Comparison of ENCODE assay signal across 15 cellular contexts in genomic region chr7:79217976-79218626, GRCh38.
DNase-seq lines count a peak whose midpoint lies in the region; ATAC-seq and TF ChIP-seq lines count a peak whose summit lies in the region.
"Had no signal": no experiment of that assay in that cellular context is flagged by ENCODE, and none has a peak within 500 bp of the region (broad histone marks: within the 10 kb centered on the region; RNA-seq: fewer than 3 reads in every experiment).

No MANE protein-coding gene starts in this region.

- intact Hi-C loops in left colon (cut with DNase I, micrococcal nuclease) = no loop called here

- H3K27ac Mint-ChIP-seq in activated T-helper 17 cell treated with anti-CD3 and anti-CD28 coated beads, Interleukin-2, amount 50 U/mL, for 72 hours = no peak overlapping the region
- H3K27ac Mint-ChIP-seq: B cell; CD8-positive, alpha-beta T cell; H9 had no signal

- no peaks in the 10 kb centered on the region for H3K36me3 Mint-ChIP-seq in activated T-helper 17 cell treated with anti-CD3 and anti-CD28 coated beads, Interleukin-2, amount 50 U/mL, for 72 hours (ENCODE audit: low read depth)
- H3K36me3 Mint-ChIP-seq: CD8-positive, alpha-beta T cell had no signal

- in situ Hi-C loops in G401 (cut with HindIII; ENCODE audit: low sequenced_read_pairs) = no loop called here

- no peaks in the 10 kb centered on the region for H3K9me3 Mint-ChIP-seq in activated T-helper 17 cell treated with anti-CD3 and anti-CD28 coated beads, Interleukin-2, amount 50 U/mL, for 72 hours
- H3K9me3 Mint-ChIP-seq: CD8-positive, alpha-beta T cell; H9 had no signal

- no peaks in the 10 kb centered on the region for H3K27me3 ChIP-seq in foreskin keratinocyte
- no peaks in the 10 kb centered on the region for H3K27me3 ChIP-seq in MG63
- H3K27me3 ChIP-seq: BLaER1 treated with 17β-estradiol and CSF1 and Interleukin-3, amounts not matched to agents 10 nM and 100 nM had no signal

- H3K36me3 ChIP-seq in MG63 = no peaks in the 10 kb centered on the region
- H3K36me3 ChIP-seq: BLaER1 treated with 17β-estradiol and CSF1 and Interleukin-3, amounts not matched to agents 10 nM and 100 nM had no signal

- no peaks in the 10 kb centered on the region for H3K4me1 Mint-ChIP-seq in activated T-helper 17 cell treated with anti-CD3 and anti-CD28 coated beads, Interleukin-2, amount 50 U/mL, for 72 hours
- H3K4me1 Mint-ChIP-seq: B cell had no signal

- H3K4me3 Mint-ChIP-seq in activated T-helper 17 cell treated with anti-CD3 and anti-CD28 coated beads, Interleukin-2, amount 50 U/mL, for 72 hours = no peak overlapping the region
- H3K4me3 Mint-ChIP-seq: B cell; CD8-positive, alpha-beta T cell; H9 had no signal

- H3K27ac ChIP-seq in foreskin keratinocyte = no peak overlapping the region
- H3K27ac ChIP-seq: BLaER1 treated with 17β-estradiol and CSF1 and Interleukin-3, amounts not matched to agents 10 nM and 100 nM had no signal

- no peaks in the 10 kb centered on the region for H3K9me3 ChIP-seq in MG63
- H3K9me3 ChIP-seq: BLaER1 treated with 17β-estradiol and CSF1 and Interleukin-3, amounts not matched to agents 10 nM and 100 nM had no signal

- peaks cover 9% of the 10 kb centered on the region for H3K4me1 ChIP-seq in foreskin keratinocyte
- H3K4me1 ChIP-seq: BLaER1 treated with 17β-estradiol and CSF1 and Interleukin-3, amounts not matched to agents 10 nM and 100 nM had no signal

- ATAC-seq in left colon (peak; percentile 60), foreskin keratinocyte (no peak)
- no peak for ATAC-seq in activated T-helper 17 cell treated with anti-CD3 and anti-CD28 coated beads, Interleukin-2, amount 50 U/mL, for 72 hours (replicated peaks)
- ATAC-seq: CD8-positive, alpha-beta T cell; GM12878 had no signal

- DNase-seq in G401 (ENCODE audit: low spot score) (peak; percentile 46), cerebellar cortex (ENCODE audit: low spot score) (peak; percentile 42), left colon (no peak), foreskin keratinocyte (no peak), MG63 (no peak)
- DNase-seq in effector CD4-positive, alpha-beta T cell = no peak
- DNase-seq: 8988T; Calu3; CD8-positive, alpha-beta T cell; DMS79 treated with DMSO at 0.1 percent for 48 hours; H9 had no signal

- no peaks in the 10 kb centered on the region for H3K27me3 Mint-ChIP-seq in activated T-helper 17 cell treated with anti-CD3 and anti-CD28 coated beads, Interleukin-2, amount 50 U/mL, for 72 hours
- H3K27me3 Mint-ChIP-seq: B cell had no signal

- H3K4me3 ChIP-seq in MG63 = no peak overlapping the region
- H3K4me3 ChIP-seq: BLaER1 treated with 17β-estradiol and CSF1 and Interleukin-3, amounts not matched to agents 10 nM and 100 nM; GM12878 had no signal

- TF ChIP-seq CTCF in foreskin keratinocyte (conservative IDR thresholded peaks at IDR 0.05) = no peak

Comparison
In these comparisons a context has a peak if more than half of its experiments do, and no peak if none do; other contexts are left out.
1. DNase-seq: peak in G401 (single experiment) and cerebellar cortex (single experiment); none in left colon (0 of 2), effector CD4-positive, alpha-beta T cell (single experiment), foreskin keratinocyte (0 of 2) and MG63 (single experiment).